21 cellular contexts compared by ENCODE assay signal in genomic region chr3:8538904-8539303, GRCh38. TPM values are rescaled to one million over a fixed set of nuclear protein-coding genes. Genes with fewer than 3 reads are reported as not detected.
DNase-seq lines count a peak whose midpoint lies in the region; ATAC-seq and TF ChIP-seq lines count a peak whose summit lies in the region.
"Had no signal": no experiment of that assay in that cellular context is flagged by ENCODE, and none has a peak within 500 bp of the region (broad histone marks: within the 10 kb centered on the region; RNA-seq: fewer than 3 reads in every experiment).

No MANE protein-coding gene starts in this region.

- in situ Hi-C loops in brain microvascular endothelial cell (cut with HindIII; ENCODE audit: low pct_ligation_motif_present, low sequenced_read_pairs), result no loop called here

- no peaks in the 10 kb centered on the region for H3K4me1 Mint-ChIP-seq in activated T-cell treated with anti-CD3 and anti-CD28 coated beads, Interleukin-2, amount 50 U/mL, for 72 hours (ENCODE audit: low read depth)
- no peaks in the 10 kb centered on the region for H3K4me1 Mint-ChIP-seq in activated T-cell treated with anti-CD3 and anti-CD28 coated beads, Interleukin-2, amount 50 U/mL, for 4 hours (ENCODE audit: low read depth)
- no peaks in the 10 kb centered on the region for H3K4me1 Mint-ChIP-seq in activated CD4-positive, alpha-beta T cell treated with anti-CD3 and anti-CD28 coated beads, Interleukin-2, amount 10 ng/mL, durations not matched to agents 24 days and 14 days
- H3K4me1 Mint-ChIP-seq: activated naive CD8-positive, alpha-beta T cell treated with anti-CD3 and anti-CD28 coated beads for 36 hours; natural killer cell had no signal

- H3K27ac ChIP-seq in brain microvascular endothelial cell (peak overlapping the region; percentile 76), mesodermal cell (ENCODE audit: low read depth, low read length, severe bottlenecking) (peak overlapping the region; percentile 53)
- H3K27ac ChIP-seq: 22Rv1 had no signal

- peak overlapping the region; percentile 10 for H3K27ac Mint-ChIP-seq in activated T-cell treated with anti-CD3 and anti-CD28 coated beads, Interleukin-2, amount 50 U/mL, for 72 hours
- H3K27ac Mint-ChIP-seq in activated CD4-positive, alpha-beta T cell treated with anti-CD3 and anti-CD28 coated beads, Interleukin-2, amount 10 ng/mL, durations not matched to agents 24 days and 14 days, result no peak overlapping the region
- H3K27ac Mint-ChIP-seq: activated naive CD8-positive, alpha-beta T cell treated with anti-CD3 and anti-CD28 coated beads for 36 hours; activated T-cell treated with anti-CD3 and anti-CD28 coated beads, Interleukin-2, amount 50 U/mL, for 24 hours; CD8-positive, alpha-beta T cell; natural killer cell had no signal

- intact Hi-C loops in activated CD4-positive, alpha-beta T cell treated with anti-CD3 and anti-CD28 coated beads, Interleukin-2, amount 10 ng/mL, durations not matched to agents 24 days and 14 days (cut with micrococcal nuclease), result no loop called here

- H3K4me3 ChIP-seq in brain microvascular endothelial cell (ENCODE audit: low read depth, low read length), result no peak overlapping the region
- no peak overlapping the region for H3K4me3 ChIP-seq in mesodermal cell (ENCODE audit: extremely low read depth, insufficient read depth, low read length, poor library complexity, severe bottlenecking)
- H3K4me3 ChIP-seq: lung had no signal

- no peak for ATAC-seq in activated T-cell treated with anti-CD3 and anti-CD28 coated beads, Interleukin-2, amount 50 U/mL, for 72 hours (replicated peaks in 1 of 2)
- no peak for ATAC-seq in activated T-cell treated with anti-CD3 and anti-CD28 coated beads, Interleukin-2, amount 50 U/mL, for 4 hours
- ATAC-seq: CD8-positive, alpha-beta T cell; natural killer cell; sciatic nerve had no signal

- no peak for TF ChIP-seq CTCF in brain microvascular endothelial cell (IDR thresholded peaks at IDR 0.05; ENCODE audit: low read depth, low read length, missing control alignments)

- no peaks in the 10 kb centered on the region for H3K27me3 Mint-ChIP-seq in activated T-cell treated with anti-CD3 and anti-CD28 coated beads, Interleukin-2, amount 50 U/mL, for 72 hours (ENCODE audit: low read depth)
- peaks cover 4% of the 10 kb centered on the region for H3K27me3 Mint-ChIP-seq in activated T-cell treated with anti-CD3 and anti-CD28 coated beads, Interleukin-2, amount 50 U/mL, for 4 hours (ENCODE audit: low read depth)
- no peaks in the 10 kb centered on the region for H3K27me3 Mint-ChIP-seq in activated CD4-positive, alpha-beta T cell treated with anti-CD3 and anti-CD28 coated beads, Interleukin-2, amount 10 ng/mL, durations not matched to agents 24 days and 14 days
- H3K27me3 Mint-ChIP-seq: activated T-cell treated with anti-CD3 and anti-CD28 coated beads, Interleukin-2, amount 50 U/mL, for 24 hours had no signal

- peaks cover 8% of the 10 kb centered on the region for H3K4me1 ChIP-seq in mesodermal cell (ENCODE audit: control insufficient read depth, insufficient read depth, low read length, poor library complexity, severe bottlenecking)

- H3K36me3 ChIP-seq in brain microvascular endothelial cell (replicated peaks), result peaks cover 36% of the 10 kb centered on the region
- H3K36me3 ChIP-seq in mesodermal cell (ENCODE audit: control insufficient read depth, insufficient read depth, low read length), result peaks cover 46% of the 10 kb centered on the region

- WGBS in mesodermal cell (ENCODE audit: insufficient coverage in 2 of 2), 2 experiments, result 93 to 100% methylated on average over 1 to 2 of the region's 3 CpGs

- H3K9me3 ChIP-seq in mesodermal cell (ENCODE audit: control insufficient read depth, low read length), result peaks cover 7% of the 10 kb centered on the region

- H3K4me3 Mint-ChIP-seq in activated T-cell treated with anti-CD3 and anti-CD28 coated beads, Interleukin-2, amount 50 U/mL, for 72 hours, result no peak overlapping the region
- H3K4me3 Mint-ChIP-seq in activated T-cell treated with anti-CD3 and anti-CD28 coated beads, Interleukin-2, amount 50 U/mL, for 4 hours, result no peak overlapping the region
- no peak overlapping the region for H3K4me3 Mint-ChIP-seq in activated CD4-positive, alpha-beta T cell treated with anti-CD3 and anti-CD28 coated beads, Interleukin-2, amount 10 ng/mL, durations not matched to agents 24 days and 14 days
- H3K4me3 Mint-ChIP-seq: activated naive CD8-positive, alpha-beta T cell treated with anti-CD3 and anti-CD28 coated beads for 36 hours; activated T-cell treated with anti-CD3 and anti-CD28 coated beads, Interleukin-2, amount 50 U/mL, for 24 hours; CD8-positive, alpha-beta T cell; natural killer cell had no signal

- no peaks in the 10 kb centered on the region for H3K9me3 Mint-ChIP-seq in activated T-cell treated with anti-CD3 and anti-CD28 coated beads, Interleukin-2, amount 50 U/mL, for 72 hours
- H3K9me3 Mint-ChIP-seq in activated T-cell treated with anti-CD3 and anti-CD28 coated beads, Interleukin-2, amount 50 U/mL, for 4 hours, result no peaks in the 10 kb centered on the region
- no peaks in the 10 kb centered on the region for H3K9me3 Mint-ChIP-seq in activated CD4-positive, alpha-beta T cell treated with anti-CD3 and anti-CD28 coated beads, Interleukin-2, amount 10 ng/mL, durations not matched to agents 24 days and 14 days
- H3K9me3 Mint-ChIP-seq: activated naive CD8-positive, alpha-beta T cell treated with anti-CD3 and anti-CD28 coated beads for 36 hours; activated T-cell treated with anti-CD3 and anti-CD28 coated beads, Interleukin-2, amount 50 U/mL, for 24 hours; CD8-positive, alpha-beta T cell; natural killer cell had no signal

- no peaks in the 10 kb centered on the region for H3K27me3 ChIP-seq in brain microvascular endothelial cell (replicated peaks)

- H3K36me3 Mint-ChIP-seq in activated T-cell treated with anti-CD3 and anti-CD28 coated beads, Interleukin-2, amount 50 U/mL, for 72 hours (ENCODE audit: insufficient read depth in 2 of 2), result no peaks in the 10 kb centered on the region
- H3K36me3 Mint-ChIP-seq in activated T-cell treated with anti-CD3 and anti-CD28 coated beads, Interleukin-2, amount 50 U/mL, for 4 hours (ENCODE audit: insufficient read depth), result no peaks in the 10 kb centered on the region
- no peaks in the 10 kb centered on the region for H3K36me3 Mint-ChIP-seq in activated CD4-positive, alpha-beta T cell treated with anti-CD3 and anti-CD28 coated beads, Interleukin-2, amount 10 ng/mL, durations not matched to agents 24 days and 14 days (ENCODE audit: low read depth)
- H3K36me3 Mint-ChIP-seq: activated naive CD8-positive, alpha-beta T cell treated with anti-CD3 and anti-CD28 coated beads for 36 hours; CD8-positive, alpha-beta T cell; natural killer cell had no signal

- no peak for DNase-seq in activated T-cell treated with anti-CD3 and anti-CD28 coated beads, Interleukin-2, amount 50 U/mL, for 72 hours
- DNase-seq in activated T-cell treated with anti-CD3 and anti-CD28 coated beads, Interleukin-2, amount 50 U/mL, for 4 hours, result no peak
- DNase-seq in brain microvascular endothelial cell (peak; percentile 73), NCI-H524 (lab: John Stamatoyannopoulos, UW) (no peak), mucosa of gallbladder (ENCODE audit: low spot score) (no peak), putamen (ENCODE audit: low spot score) (no peak)
- no peak for DNase-seq in activated CD4-positive, alpha-beta T cell treated with anti-CD3 and anti-CD28 coated beads, Interleukin-2, amount 10 ng/mL, durations not matched to agents 24 days and 14 days
- DNase-seq: activated CD4-positive, alpha-beta T cell treated with anti-CD3 and anti-CD28 coated beads, Interleukin-2, amount 50 U/mL, for 48 hours; activated naive CD8-positive, alpha-beta T cell treated with anti-CD3 and anti-CD28 coated beads for 36 hours; activated T-cell treated with anti-CD3 and anti-CD28 coated beads, Interleukin-2, amount 50 U/mL, for 24 hours; CD8-positive, alpha-beta T cell; central memory CD4-positive, alpha-beta T cell; natural killer cell; NCI-H1105 treated with DMSO at 0.1 percent for 48 hours; NCI-H2171 treated with DMSO at 0.1 percent for 48 hours; stimulated activated CD4-positive, alpha-beta T cell treated with anti-CD3 and anti-CD28 coated beads, Interleukin-4, amount 100 ng/mL, for 24 hours; SW 1271 had no signal

RNA-seq across cellular contexts. Expression of gene LMCD1, which starts 37.3 kb away (rescaled TPM):
- 1 to 10 TPM; 2.2 to 2.9 TPM for total RNA-seq in activated T-cell treated with anti-CD3 and anti-CD28 coated beads, Interleukin-2, amount 50 U/mL, for 72 hours
- 1 to 10 TPM in 1 of 3 donors, under 1 TPM in 2; 0.74 to 1.8 (median 0.76) TPM for total RNA-seq in activated T-cell treated with anti-CD3 and anti-CD28 coated beads, Interleukin-2, amount 50 U/mL, for 4 hours
- polyA plus RNA-seq in mesodermal cell (2013, experiment 1 of 2), result 50.9 TPM
- polyA plus RNA-seq in mesodermal cell (2013, experiment 2 of 2), result 48.9 TPM
- 0.52 and 0.93 TPM in 2 replicates for total RNA-seq in activated CD4-positive, alpha-beta T cell treated with anti-CD3 and anti-CD28 coated beads, Interleukin-2, amount 10 ng/mL, durations not matched to agents 24 days and 14 days
- 77.9 TPM for total RNA-seq in mucosa of gallbladder
- total RNA-seq: natural killer cell had no signal

Comparison
In these comparisons a context has a peak if more than half of its experiments do, and no peak if none do; other contexts are left out.
1. RNA of gene LMCD1, which starts 37.3 kb away (total RNA-seq): 77.9 TPM in mucosa of gallbladder (single experiment); 2.2 to 2.9 TPM in activated T-cell treated with anti-CD3 and anti-CD28 coated beads, Interleukin-2, amount 50 U/mL, for 72 hours, 0.52 to 0.93 TPM in activated CD4-positive, alpha-beta T cell treated with anti-CD3 and anti-CD28 coated beads, Interleukin-2, amount 10 ng/mL, durations not matched to agents 24 days and 14 days and 0.74 to 1.8 TPM in activated T-cell treated with anti-CD3 and anti-CD28 coated beads, Interleukin-2, amount 50 U/mL, for 4 hours; every median in the first group is over 10 times any median in the second.